In genomic region chrX:9785944-9786741, GRCh38 we compare ENCODE assay signal across 8 cellular contexts. TPM values are rescaled to one million over a fixed set of nuclear protein-coding genes. Genes with fewer than 3 reads are reported as not detected.
DNase-seq lines count a peak whose midpoint lies in the region; ATAC-seq, FAIRE-seq and TF ChIP-seq lines count a peak whose summit lies in the region.

A gene with protein sequence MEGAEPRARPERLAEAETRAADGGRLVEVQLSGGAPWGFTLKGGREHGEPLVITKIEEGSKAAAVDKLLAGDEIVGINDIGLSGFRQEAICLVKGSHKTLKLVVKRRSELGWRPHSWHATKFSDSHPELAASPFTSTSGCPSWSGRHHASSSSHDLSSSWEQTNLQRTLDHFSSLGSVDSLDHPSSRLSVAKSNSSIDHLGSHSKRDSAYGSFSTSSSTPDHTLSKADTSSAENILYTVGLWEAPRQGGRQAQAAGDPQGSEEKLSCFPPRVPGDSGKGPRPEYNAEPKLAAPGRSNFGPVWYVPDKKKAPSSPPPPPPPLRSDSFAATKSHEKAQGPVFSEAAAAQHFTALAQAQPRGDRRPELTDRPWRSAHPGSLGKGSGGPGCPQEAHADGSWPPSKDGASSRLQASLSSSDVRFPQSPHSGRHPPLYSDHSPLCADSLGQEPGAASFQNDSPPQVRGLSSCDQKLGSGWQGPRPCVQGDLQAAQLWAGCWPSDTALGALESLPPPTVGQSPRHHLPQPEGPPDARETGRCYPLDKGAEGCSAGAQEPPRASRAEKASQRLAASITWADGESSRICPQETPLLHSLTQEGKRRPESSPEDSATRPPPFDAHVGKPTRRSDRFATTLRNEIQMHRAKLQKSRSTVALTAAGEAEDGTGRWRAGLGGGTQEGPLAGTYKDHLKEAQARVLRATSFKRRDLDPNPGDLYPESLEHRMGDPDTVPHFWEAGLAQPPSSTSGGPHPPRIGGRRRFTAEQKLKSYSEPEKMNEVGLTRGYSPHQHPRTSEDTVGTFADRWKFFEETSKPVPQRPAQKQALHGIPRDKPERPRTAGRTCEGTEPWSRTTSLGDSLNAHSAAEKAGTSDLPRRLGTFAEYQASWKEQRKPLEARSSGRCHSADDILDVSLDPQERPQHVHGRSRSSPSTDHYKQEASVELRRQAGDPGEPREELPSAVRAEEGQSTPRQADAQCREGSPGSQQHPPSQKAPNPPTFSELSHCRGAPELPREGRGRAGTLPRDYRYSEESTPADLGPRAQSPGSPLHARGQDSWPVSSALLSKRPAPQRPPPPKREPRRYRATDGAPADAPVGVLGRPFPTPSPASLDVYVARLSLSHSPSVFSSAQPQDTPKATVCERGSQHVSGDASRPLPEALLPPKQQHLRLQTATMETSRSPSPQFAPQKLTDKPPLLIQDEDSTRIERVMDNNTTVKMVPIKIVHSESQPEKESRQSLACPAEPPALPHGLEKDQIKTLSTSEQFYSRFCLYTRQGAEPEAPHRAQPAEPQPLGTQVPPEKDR (N-terminal part only) (plus strand): TSS chrX:9786429. CDS start chrX:9786546, 117 bp downstream.

- H3K4me1 ChIP-seq in uterus = no peaks in the 10 kb centered on the region

- H3K36me3 Mint-ChIP-seq in IgD-negative memory B cell = peaks cover 2% of the 10 kb centered on the region
- no peaks in the 10 kb centered on the region for H3K36me3 Mint-ChIP-seq in mesothelial cell of epicardium

- H3K27me3 Mint-ChIP-seq in IgD-negative memory B cell (peaks cover 35% of the 10 kb centered on the region), mesothelial cell of epicardium (ENCODE audit: low read depth) (no peaks in the 10 kb centered on the region)

- ATAC-seq in HG03442 (IDR thresholded peaks at IDR 0.05; ENCODE audit: unreplicated experiment) = no peak

- H3K36me3 ChIP-seq in uterus = no peaks in the 10 kb centered on the region

- TF ChIP-seq CTCF in mesothelial cell of epicardium (IDR thresholded peaks at IDR 0.05; ENCODE audit: unreplicated experiment) (no peak), uterus (IDR thresholded peaks at IDR 0.05) (no peak)

- FAIRE-seq in H54 (lab: Jason Lieb, UNC) (no peak), GM12892 (lab: Jason Lieb, UNC) (no peak)

- H3K9me3 Mint-ChIP-seq in IgD-negative memory B cell (peaks cover 0 to 2% (median 0%) of the 10 kb centered on the region in 3 donors), mesothelial cell of epicardium (peaks cover 3% of the 10 kb centered on the region)

- no peaks in the 10 kb centered on the region for H3K9me3 ChIP-seq in uterus

- H3K4me3 Mint-ChIP-seq in IgD-negative memory B cell = peak within 1 kb of the TSS; percentile 30 to 86 (median 34)
- H3K4me3 Mint-ChIP-seq in mesothelial cell of epicardium = peak within 1 kb of the TSS; percentile 89

- H3K4me3 ChIP-seq in uterus = peak within 1 kb of the TSS; percentile 3 to 50

- H3K27ac ChIP-seq in uterus = no peak within 1 kb of the TSS

- TF ChIP-seq POLR2A in uterus (IDR thresholded peaks at IDR 0.05) (no peak), H54 (IDR thresholded peaks at IDR 0.05; ENCODE audit: low read depth, low read length) (no peak), GM12892 (IDR thresholded peaks at IDR 0.05; ENCODE audit: low read depth, low read length) (no peak)

- H3K27ac Mint-ChIP-seq in IgD-negative memory B cell = no peak within 1 kb of the TSS
- peak within 1 kb of the TSS; percentile 92 for H3K27ac Mint-ChIP-seq in mesothelial cell of epicardium

- H3K27me3 ChIP-seq in uterus = no peaks in the 10 kb centered on the region

- intact Hi-C loops in uterus (cut with DNase I; ENCODE audit: low total_unique reads) = no loop called here

- H3K4me1 Mint-ChIP-seq in IgD-negative memory B cell (peaks cover 0 to 2% (median 0%) of the 10 kb centered on the region in 3 donors), mesothelial cell of epicardium (peaks cover 18% of the 10 kb centered on the region)

- peak; percentile 34 for DNase-seq in 8988T
- DNase-seq in dermis blood vessel endothelial cell = peak; percentile 40
- peak; percentile 32 to 46 for DNase-seq in mesothelial cell of epicardium (ENCODE audit: low spot score in 2 of 2, unreplicated experiment in 2 of 2)
- no peak for DNase-seq in uterus
- DNase-seq in H54 (ENCODE audit: insufficient read length, low spot score) = no peak
- no peak for DNase-seq in GM12892 (ENCODE audit: insufficient read length)

RNA-seq across cellular contexts. Expression of the gene that starts here (rescaled TPM):
- polyA plus RNA-seq in IgD-negative memory B cell = not detected
- total RNA-seq in dermis blood vessel endothelial cell = 8.8 and 14.0 TPM in 2 replicates
- 12.5 to 13.5 TPM (median 13.3 TPM) in 3 replicates for total RNA-seq in mesothelial cell of epicardium
- 1 to 10 TPM; 3.5 to 8.7 (median 4.8) TPM for total RNA-seq in uterus
- polyA plus RNA-seq in GM12892 (2012; ENCODE audit: missing spikeins) = not detected

Comparison
In these comparisons a context has a peak if more than half of its experiments do, and no peak if none do; other contexts are left out.
1. DNase-seq: peak in 8988T (single experiment), dermis blood vessel endothelial cell (single experiment) and mesothelial cell of epicardium (2 of 2); none in uterus (0 of 2), H54 (single experiment) and GM12892 (single experiment).